ENCODE assay signal across 9 cellular contexts in genomic region chr10:16520900-16521299, GRCh38. TPM values are rescaled to one million over a fixed set of nuclear protein-coding genes. Genes with fewer than 3 reads are reported as not detected.
DNase-seq lines count a peak whose midpoint lies in the region; ATAC-seq, FAIRE-seq and TF ChIP-seq lines count a peak whose summit lies in the region.
"Had no signal": no experiment of that assay in that cellular context is flagged by ENCODE, and none has a peak within 500 bp of the region (broad histone marks: within the 10 kb centered on the region; RNA-seq: fewer than 3 reads in every experiment).

No MANE protein-coding gene starts in this region.

- peak overlapping the region; percentile 76; the same call in 1 of the 2 replicates for H2AFZ ChIP-seq in SK-N-SH (ENCODE audit: low read depth)

- H3K79me2 ChIP-seq in SK-N-SH (ENCODE audit: insufficient read depth), result no peaks in the 10 kb centered on the region

- H4K20me1 ChIP-seq in SK-N-SH (ENCODE audit: insufficient read depth), result no peaks in the 10 kb centered on the region

- peaks cover 19% of the 10 kb centered on the region for H3K27me3 ChIP-seq in SK-N-SH (ENCODE audit: insufficient read depth)
- peaks cover 85% of the 10 kb centered on the region for H3K27me3 ChIP-seq in ectodermal cell (ENCODE audit: control insufficient read depth, insufficient read depth, low read length, poor library complexity, severe bottlenecking)

- peak; percentile 45 for ATAC-seq in HG02852 (IDR thresholded peaks at IDR 0.05; ENCODE audit: unreplicated experiment)
- peak; percentile 43 for ATAC-seq in mucosa of descending colon

- DNase-seq in NCI-H345 (lab: John Stamatoyannopoulos, UW) (peak; percentile 44), NCI-H345 treated with DMSO at 0.1 percent for 48 hours (lab: John Stamatoyannopoulos, UW; ENCODE audit: unreplicated experiment) (no peak), SK-N-SH (peak; percentile 81), mucosa of descending colon (peak; percentile 6 to 45 (median 24)), ureter (ENCODE audit: low spot score) (peak; percentile 44), HTR-8/SVneo (ENCODE audit: insufficient read length, low spot score) (no peak)
- DNase-seq: DND-41 had no signal

- H3K9ac ChIP-seq in SK-N-SH, result no peak overlapping the region

- intact Hi-C loops in mucosa of descending colon (cut with DNase I, micrococcal nuclease), result no loop called here

- H3K4me3 ChIP-seq in SK-N-SH (ENCODE audit: low read depth in 2 of 2, low read length in 1 of 2) (peak overlapping the region; percentile 41 to 58; a peak in 3 of 4 replicates), ectodermal cell (ENCODE audit: insufficient read depth, low read depth, low read length) (peak overlapping the region; percentile 43), mucosa of descending colon (no peak overlapping the region)

- FAIRE-seq in HTR-8/SVneo (lab: Jason Lieb, UNC), result no peak

- H3K9me3 ChIP-seq in SK-N-SH, result no peaks in the 10 kb centered on the region
- no peaks in the 10 kb centered on the region for H3K9me3 ChIP-seq in ectodermal cell (ENCODE audit: control insufficient read depth, low read length)
- no peaks in the 10 kb centered on the region for H3K9me3 ChIP-seq in mucosa of descending colon

- H3K9me2 ChIP-seq in SK-N-SH, result no peaks in the 10 kb centered on the region

- CTCF ChIA-PET in SK-N-SH (lab: Yijun Ruan, JAX), result interaction anchor here (0.6 to 3.4 kb wide), 7 partner anchors 14 to 641 kb away, joined by 3 to 8 read pairs (median 3); no protein-coding TSS in a partner anchor

- 45% methylated on average over 13 of the region's 39 CpGs for WGBS in SK-N-SH (ENCODE audit: low lambda C conversion rate)
- WGBS in ectodermal cell, 2 experiments, result 1% methylated on average over 39 of the region's 39 CpGs

- no peaks in the 10 kb centered on the region for H3F3A ChIP-seq in SK-N-SH (replicated peaks; ENCODE audit: insufficient read depth)

- peaks cover 0 to 3% of the 10 kb centered on the region in 2 experiments; a peak in 1 of 4 replicates for H3K4me1 ChIP-seq in SK-N-SH (ENCODE audit: control insufficient read depth in 1 of 2, insufficient read depth in 2 of 2, low read depth in 1 of 2, low read length in 1 of 2)
- H3K4me1 ChIP-seq in ectodermal cell (ENCODE audit: control insufficient read depth, insufficient read depth, low read length), result peaks cover 9% of the 10 kb centered on the region
- peaks cover 7% of the 10 kb centered on the region for H3K4me1 ChIP-seq in mucosa of descending colon (ENCODE audit: low read depth)

- peak overlapping the region; percentile 74 for H3K4me2 ChIP-seq in SK-N-SH

- POLR2A ChIA-PET in SK-N-SH (lab: Yijun Ruan, JAX), result no interaction called here

- H3K36me3 ChIP-seq in SK-N-SH (replicated peaks in 1 of 2; ENCODE audit: control insufficient read depth in 1 of 2, insufficient read depth in 2 of 2, low read length in 1 of 2) (no peaks in the 10 kb centered on the region), ectodermal cell (ENCODE audit: control insufficient read depth, insufficient read depth, low read length) (no peaks in the 10 kb centered on the region), mucosa of descending colon (ENCODE audit: low read depth) (no peaks in the 10 kb centered on the region)

- no peak for TF ChIP-seq EP300 in SK-N-SH (IDR thresholded peaks at IDR 0.05; ENCODE audit: borderline replicate concordance in 1 of 2, low read depth in 1 of 2, low read length in 1 of 2)

- peak; percentile 52 for TF ChIP-seq RAD21 in SK-N-SH (IDR thresholded peaks at IDR 0.05; ENCODE audit: low read length)

- H3K27ac ChIP-seq in SK-N-SH (ENCODE audit: low read depth in 2 of 2, low read length in 1 of 2), result no peak overlapping the region
- H3K27ac ChIP-seq in ectodermal cell (ENCODE audit: insufficient read depth, low read depth, low read length, poor library complexity, severe bottlenecking), result no peak overlapping the region

- peak; percentile 23 for TF ChIP-seq CTCF in SK-N-SH (IDR thresholded peaks at IDR 0.05)
- no peak for TF ChIP-seq CTCF in mucosa of descending colon (IDR thresholded peaks at IDR 0.05)

TF ChIP-seq in SK-N-SH, 30 proteins besides CTCF, POLR2A, EP300 and RAD21:
- TF ChIP-seq SMC3 (IDR thresholded peaks at IDR 0.05; ENCODE audit: low read depth, low read length) (peak; percentile 23; the same call in 1 of the 2 replicates), RCOR1 (IDR thresholded peaks at IDR 0.05; ENCODE audit: low read length) (no peak)

RNA-seq across cellular contexts. Expression of gene C1QL3, which starts 0.8 kb away (rescaled TPM):
- not detected in 2 replicates for polyA plus RNA-seq in SK-N-SH (2012; rRNA removed)
- polyA plus RNA-seq in SK-N-SH (2012; cell fraction: cytosol; rRNA removed), result 0.01 TPM in 1 of 2 replicates, not detected in the other
- 0.02 TPM in 1 of 2 replicates, not detected in the other for polyA plus RNA-seq in SK-N-SH (2012; cell fraction: nucleus; rRNA removed)
- not detected for polyA plus RNA-seq in ectodermal cell (2013, experiment 1 of 4)
- polyA plus RNA-seq in ectodermal cell (2013, experiment 2 of 4), result 0.16 TPM
- 0.21 TPM for polyA plus RNA-seq in ectodermal cell (2013, experiment 3 of 4)
- polyA plus RNA-seq in ectodermal cell (2013, experiment 4 of 4), result 0.41 TPM
- under 1 TPM in 1 of 3 donors, not detected in 2; 0.16 TPM for total RNA-seq in mucosa of descending colon
- 0.39 TPM for total RNA-seq in ureter

Comparison
In these comparisons a context has a peak if more than half of its experiments do, and no peak if none do; other contexts are left out.
1. DNase-seq: peak in NCI-H345 (single experiment), SK-N-SH (single experiment), mucosa of descending colon (3 of 3) and ureter (single experiment); none in NCI-H345 treated with DMSO at 0.1 percent for 48 hours (single experiment) and HTR-8/SVneo (single experiment).